ENCODE assay signal across 8 cellular contexts in the genomic region with DNA sequence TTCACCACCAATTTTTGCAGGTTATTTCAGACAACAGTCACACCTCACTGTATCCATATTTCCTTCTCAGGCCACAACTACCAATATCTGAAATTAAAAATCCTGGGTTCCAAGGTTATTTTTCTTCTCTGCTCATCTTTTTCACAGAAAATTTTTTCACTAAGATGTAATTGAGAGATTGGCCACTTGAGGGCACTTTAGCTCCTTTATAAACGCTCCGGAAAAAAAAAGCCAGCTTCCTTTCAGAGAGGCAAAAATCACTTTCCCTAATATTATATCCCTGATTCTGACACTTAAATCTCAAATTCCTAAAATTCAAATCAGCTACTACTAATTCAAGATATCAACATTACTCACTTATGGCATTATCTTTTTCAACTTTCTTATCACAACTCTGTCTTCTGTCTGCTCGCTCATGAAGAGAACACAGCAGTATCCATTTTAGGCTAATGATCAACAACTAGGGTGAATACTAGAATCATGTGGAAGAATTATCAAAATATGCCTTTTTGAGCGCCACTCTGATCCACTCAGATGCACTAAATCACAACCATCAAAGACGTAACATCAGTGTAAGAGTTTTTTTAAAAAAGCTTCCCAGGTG.
DNase-seq lines count a peak whose midpoint lies in the region; ATAC-seq, FAIRE-seq and TF ChIP-seq lines count a peak whose summit lies in the region.

No MANE protein-coding gene starts in this region.

- DNase-seq in ELR (ENCODE audit: low read depth) (peak; percentile 70), MM.1S (peak; percentile 67), SKM-1 treated with dmso at 0.1 percent for 144 hours (lab: John Stamatoyannopoulos, UW; ENCODE audit: unreplicated experiment) (peak; percentile 67), frontal cortex (ENCODE audit: low spot score in 2 of 2) (peak in 1 of 2 donors; percentile 27), smooth muscle cell (lab: John Stamatoyannopoulos, UW; ENCODE audit: unreplicated experiment) (no peak)
- DNase-seq in activated naive CD4-positive, alpha-beta T cell treated with anti-CD3 and anti-CD28 coated beads, Interleukin-2, amount 50 U/mL, for 16 hours, result no peak

- H3F3A ChIP-seq in MM.1S (ENCODE audit: insufficient read depth, low read length) (no peaks in the 10 kb centered on the region), smooth muscle cell (ENCODE audit: low read depth) (no peaks in the 10 kb centered on the region)

- WGBS in smooth muscle cell (ENCODE audit: low lambda C conversion rate), result 36% methylated on average over 5 of the region's 5 CpGs

- no peaks in the 10 kb centered on the region for H3K79me2 ChIP-seq in MM.1S (ENCODE audit: low read length)
- no peaks in the 10 kb centered on the region for H3K79me2 ChIP-seq in smooth muscle cell (ENCODE audit: low read depth)

- FAIRE-seq in frontal cortex (lab: Jason Lieb, UNC), result peak; percentile 79

- H3K9me3 ChIP-seq in MM.1S (replicated peaks; ENCODE audit: insufficient read depth, low read length) (no peaks in the 10 kb centered on the region), smooth muscle cell (replicated peaks; ENCODE audit: low read depth) (no peaks in the 10 kb centered on the region)

- H3K4me1 ChIP-seq in MM.1S (ENCODE audit: low read length), result peaks cover 12% of the 10 kb centered on the region
- H3K4me1 ChIP-seq in smooth muscle cell (ENCODE audit: low read depth), result peaks cover 7% of the 10 kb centered on the region

- H3K27me3 ChIP-seq in MM.1S (replicated peaks; ENCODE audit: insufficient read depth, low read length), result no peaks in the 10 kb centered on the region
- H3K27me3 ChIP-seq in smooth muscle cell (ENCODE audit: low read depth), result peaks cover 8% of the 10 kb centered on the region

- no peaks in the 10 kb centered on the region for H3K9me2 ChIP-seq in MM.1S (replicated peaks; ENCODE audit: insufficient read depth, low read length)

- H3K4me2 ChIP-seq in MM.1S (ENCODE audit: low read depth, low read length) (no peak overlapping the region), smooth muscle cell (no peak overlapping the region)

- H3K27ac ChIP-seq in MM.1S (ENCODE audit: low read length) (no peak overlapping the region), smooth muscle cell (ENCODE audit: low read depth) (no peak overlapping the region)

- no peak overlapping the region for H3K9ac ChIP-seq in MM.1S (ENCODE audit: low read length)
- no peak overlapping the region for H3K9ac ChIP-seq in smooth muscle cell (ENCODE audit: low read depth)

- H2AFZ ChIP-seq in MM.1S (ENCODE audit: low read length), result no peak overlapping the region
- H2AFZ ChIP-seq in smooth muscle cell (ENCODE audit: low read depth), result no peak overlapping the region

- no peaks in the 10 kb centered on the region for H3K36me3 ChIP-seq in MM.1S (replicated peaks; ENCODE audit: insufficient read depth, low read length)
- H3K36me3 ChIP-seq in smooth muscle cell (ENCODE audit: low read depth), result no peaks in the 10 kb centered on the region

- H3K4me3 ChIP-seq in MM.1S (ENCODE audit: low read length), result no peak overlapping the region
- H3K4me3 ChIP-seq in smooth muscle cell, result no peak overlapping the region

- ATAC-seq in GM18498 (IDR thresholded peaks at IDR 0.05; ENCODE audit: unreplicated experiment) (no peak), HG03025 (IDR thresholded peaks at IDR 0.05; ENCODE audit: low FRiP score, unreplicated experiment) (no peak)

- TF ChIP-seq CTCF in MM.1S (IDR thresholded peaks at IDR 0.05; ENCODE audit: low read length) (peak; percentile 70), smooth muscle cell (IDR thresholded peaks at IDR 0.05; ENCODE audit: borderline replicate concordance, insufficient read depth, poor library complexity, severe bottlenecking) (peak; percentile 77)

- H4K20me1 ChIP-seq in MM.1S (ENCODE audit: insufficient read depth, low read length), result no peaks in the 10 kb centered on the region
- H4K20me1 ChIP-seq in smooth muscle cell (ENCODE audit: low read depth), result no peaks in the 10 kb centered on the region

Comparison
In these comparisons a context has a peak if more than half of its experiments do, and no peak if none do; other contexts are left out.
1. DNase-seq: peak in ELR (single experiment), MM.1S (single experiment) and SKM-1 treated with dmso at 0.1 percent for 144 hours (single experiment); none in smooth muscle cell (single experiment) and activated naive CD4-positive, alpha-beta T cell treated with anti-CD3 and anti-CD28 coated beads, Interleukin-2, amount 50 U/mL, for 16 hours (single experiment).